In the genomic region with DNA sequence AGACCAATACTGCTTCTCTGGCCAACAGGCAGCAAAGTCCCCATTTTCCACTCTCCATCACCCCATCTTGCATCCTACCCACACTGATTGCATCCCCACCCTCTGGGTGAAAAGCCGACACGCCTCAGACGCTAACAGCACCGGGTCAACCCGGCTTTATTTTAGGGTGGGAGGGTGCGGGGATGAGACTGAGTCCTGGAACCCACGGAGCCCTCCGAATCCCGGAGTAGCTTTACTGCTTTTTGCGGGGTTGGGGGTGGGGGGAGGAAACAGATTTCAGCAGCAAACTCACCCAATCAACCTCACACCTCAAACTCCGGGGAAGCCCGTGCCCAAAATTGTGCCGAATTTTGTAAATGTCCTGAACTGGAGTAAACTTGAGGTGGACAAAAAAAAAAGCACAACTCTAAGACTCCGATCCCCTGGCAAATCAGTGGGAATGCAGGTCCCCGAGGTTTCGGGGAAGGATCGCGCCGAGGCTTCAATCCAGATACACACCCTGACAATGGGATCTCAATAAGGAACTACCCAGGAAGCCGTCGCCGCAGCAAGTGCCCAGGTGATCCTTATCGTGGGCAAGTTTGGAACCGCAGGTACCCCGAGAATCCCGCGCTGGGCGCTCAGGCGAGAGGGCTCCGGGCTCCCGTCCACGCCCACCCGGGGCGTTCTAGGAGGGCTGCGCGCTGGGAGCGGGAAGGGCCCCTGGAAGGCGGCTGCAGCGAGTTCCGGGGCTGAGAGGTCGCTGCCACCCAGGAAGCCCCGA, we compare ENCODE assay signal across 8 cellular contexts. TPM values are rescaled to one million over a fixed set of nuclear protein-coding genes. Genes with fewer than 3 reads are reported as not detected.
DNase-seq lines count a peak whose midpoint lies in the region; ATAC-seq and TF ChIP-seq lines count a peak whose summit lies in the region.

No MANE protein-coding gene starts in this region.

- peak overlapping the region in 26 of 59 donors; percentile 1 to 81 (median 52) for H3K27ac ChIP-seq in dorsolateral prefrontal cortex
- H3K27ac ChIP-seq in muscle layer of duodenum (ENCODE audit: low read length), result peak overlapping the region; percentile 45

- H3K4me3 ChIP-seq in dorsolateral prefrontal cortex (peak overlapping the region; percentile 57 to 87 (median 78)), muscle layer of duodenum (ENCODE audit: low read depth in 1 of 2, low read length in 2 of 2) (peak overlapping the region; percentile 80 to 96)

- peaks cover 0 to 7% of the 10 kb centered on the region in 2 donors for H3K4me1 ChIP-seq in muscle layer of duodenum (ENCODE audit: control insufficient read depth in 1 of 2, insufficient read depth in 2 of 2, low read length in 2 of 2)

- no peaks in the 10 kb centered on the region for H3K36me3 ChIP-seq in muscle layer of duodenum (ENCODE audit: control insufficient read depth in 1 of 2, insufficient read depth in 2 of 2, low read length in 2 of 2)

- no peak for ATAC-seq in HG03097 (IDR thresholded peaks at IDR 0.05; ENCODE audit: low FRiP score, unreplicated experiment)

- intact Hi-C loops in dorsolateral prefrontal cortex (cut with DNase I), result no loop called here

- H3K27me3 ChIP-seq in dorsolateral prefrontal cortex (peaks cover 0 to 8% (median 0%) of the 10 kb centered on the region in 45 donors), muscle layer of duodenum (ENCODE audit: low read depth, low read length) (no peaks in the 10 kb centered on the region)

- DNase-seq in NCI-H2227 (lab: John Stamatoyannopoulos, UW; ENCODE audit: unreplicated experiment) (peak; percentile 48), NCI-H2227 treated with DMSO at 0.1 percent for 48 hours (lab: John Stamatoyannopoulos, UW) (no peak), RPMI8226 (peak; percentile 6), dorsolateral prefrontal cortex (peak in 2 of 10 donors; percentile 7 to 46), NCI-H2196 (lab: John Stamatoyannopoulos, UW; ENCODE audit: unreplicated experiment) (no peak), NCI-H1694 treated with DMSO at 0.1 percent for 48 hours (lab: John Stamatoyannopoulos, UW) (no peak)

- no peaks in the 10 kb centered on the region for H3K9me3 ChIP-seq in muscle layer of duodenum (ENCODE audit: control insufficient read depth in 1 of 2, low read length in 2 of 2)

- no peak for TF ChIP-seq CTCF in dorsolateral prefrontal cortex (IDR thresholded peaks at IDR 0.05 in 54 of 56, conservative IDR thresholded peaks at IDR 0.05 in 2 of 56; ENCODE audit: low read depth in 1 of 56, partially characterized antibody in 56 of 56)

RNA-seq across cellular contexts. Expression of a gene that starts 1.1 kb away (rescaled TPM):
- 10 to 100 TPM in 1 of 120 experiments, 1 to 10 TPM in 118, under 1 TPM in 1; 0.64 to 10.0 (median 2.6) TPM for total RNA-seq in dorsolateral prefrontal cortex

Comparison
In these comparisons a context has a peak if more than half of its experiments do, and no peak if none do; other contexts are left out.
1. DNase-seq: peak in NCI-H2227 (single experiment) and RPMI8226 (single experiment); none in NCI-H2227 treated with DMSO at 0.1 percent for 48 hours (single experiment), NCI-H2196 (single experiment) and NCI-H1694 treated with DMSO at 0.1 percent for 48 hours (single experiment).